In the genomic region with DNA sequence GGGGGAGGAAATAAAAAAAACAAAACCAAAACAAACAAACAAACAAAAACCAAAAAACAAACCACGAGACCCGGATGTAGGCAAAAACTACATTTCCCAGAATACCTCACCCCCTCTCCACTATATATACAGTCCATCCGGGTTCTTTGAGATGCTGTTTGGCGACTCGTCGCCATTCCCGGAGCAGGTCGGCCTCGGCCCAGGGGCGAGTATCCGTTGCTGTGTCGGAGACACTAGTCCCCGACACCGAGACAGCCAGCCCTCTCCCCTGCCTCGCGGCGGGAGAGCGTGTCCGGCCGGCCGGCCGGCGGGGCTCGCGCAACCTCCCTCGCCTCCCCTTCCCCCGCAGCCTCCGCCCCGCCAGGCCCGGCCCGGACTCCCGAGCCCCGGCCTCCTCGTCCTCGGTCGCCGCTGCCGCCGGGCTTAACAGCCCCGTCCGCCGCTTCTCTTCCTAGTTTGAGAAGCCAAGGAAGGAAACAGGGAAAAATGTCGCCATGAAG, we compare ENCODE assay signal across 8 cellular contexts. TPM values are rescaled to one million over a fixed set of nuclear protein-coding genes. Genes with fewer than 3 reads are reported as not detected.
DNase-seq lines count a peak whose midpoint lies in the region; ATAC-seq lines count a peak whose summit lies in the region.

Gene RNF10 (plus strand): TSS at position 154 of the 500 bp plus-strand sequence. CDS start 456 bp downstream, outside the sequence.

- H3K27ac ChIP-seq in Karpas-422 (ENCODE audit: low read length) = peak within 1 kb of the TSS; percentile 90

- DNase-seq in DMS114 treated with DMSO at 0.1 percent for 48 hours (lab: John Stamatoyannopoulos, UW; ENCODE audit: unreplicated experiment) (peak; percentile 94), Karpas-422 (peak; percentile 93), RPMI7951 (ENCODE audit: low read depth) (peak; percentile 82), fibroblast of gingiva (ENCODE audit: low read depth) (peak; percentile 83), myocyte (ENCODE audit: low read depth) (peak; percentile 95)
- peak; percentile 46 to 57 for DNase-seq in activated T-helper 1 cell treated with anti-CD3 and anti-CD28 coated beads, Interleukin-2, amount 50 U/mL, for 16 hours (ENCODE audit: low read depth in 1 of 2, low spot score in 1 of 2)
- peak; percentile 53 to 86 for DNase-seq in stimulated activated effector memory CD8-positive, alpha-beta T cell treated with anti-CD3 and anti-CD28 coated beads, Interleukin-12 subunit alpha, Interleukin-12 subunit beta, amount 100 ng/mL, for 72 hours (ENCODE audit: low spot score in 2 of 2)

- peaks cover 45% of the 10 kb centered on the region for H3K36me3 Mint-ChIP-seq in stimulated activated effector memory CD8-positive, alpha-beta T cell treated with anti-CD3 and anti-CD28 coated beads, Interleukin-12 subunit alpha, Interleukin-12 subunit beta, amount 100 ng/mL, for 72 hours

- H3K27me3 ChIP-seq in Karpas-422 (ENCODE audit: low read length) = no peaks in the 10 kb centered on the region

- H3K4me2 ChIP-seq in Karpas-422 (ENCODE audit: low read depth, low read length, poor library complexity, severe bottlenecking) = peak within 1 kb of the TSS; percentile 94

- peak; percentile 55 for ATAC-seq in GM21619 (IDR thresholded peaks at IDR 0.05; ENCODE audit: unreplicated experiment)
- ATAC-seq in stimulated activated effector memory CD8-positive, alpha-beta T cell treated with anti-CD3 and anti-CD28 coated beads, Interleukin-12 subunit alpha, Interleukin-12 subunit beta, amount 100 ng/mL, for 72 hours = peak; percentile 85

- H2AFZ ChIP-seq in Karpas-422 (ENCODE audit: low read length) = no peak within 1 kb of the TSS; the same call in 1 of the 2 replicates

- peak within 1 kb of the TSS; percentile 88 for H3K4me3 Mint-ChIP-seq in stimulated activated effector memory CD8-positive, alpha-beta T cell treated with anti-CD3 and anti-CD28 coated beads, Interleukin-12 subunit alpha, Interleukin-12 subunit beta, amount 100 ng/mL, for 72 hours

- peak within 1 kb of the TSS; percentile 98 for H3K27ac Mint-ChIP-seq in stimulated activated effector memory CD8-positive, alpha-beta T cell treated with anti-CD3 and anti-CD28 coated beads, Interleukin-12 subunit alpha, Interleukin-12 subunit beta, amount 100 ng/mL, for 72 hours

- H4K20me1 ChIP-seq in Karpas-422 (ENCODE audit: insufficient read depth, low read depth, low read length) = peaks cover 14% of the 10 kb centered on the region; the same call in 1 of the 2 replicates

- H3K9me3 Mint-ChIP-seq in stimulated activated effector memory CD8-positive, alpha-beta T cell treated with anti-CD3 and anti-CD28 coated beads, Interleukin-12 subunit alpha, Interleukin-12 subunit beta, amount 100 ng/mL, for 72 hours = no peaks in the 10 kb centered on the region

- H3K36me3 ChIP-seq in Karpas-422 (ENCODE audit: insufficient read depth, low read length) = peaks cover 20% of the 10 kb centered on the region; the same call in 1 of the 2 replicates

- H3K9ac ChIP-seq in Karpas-422 (ENCODE audit: low read length) = peak within 1 kb of the TSS; percentile 84

- H3K9me2 ChIP-seq in Karpas-422 (replicated peaks; ENCODE audit: insufficient read depth, low read length) = no peaks in the 10 kb centered on the region

- H3K4me3 ChIP-seq in Karpas-422 (ENCODE audit: low read length) = peak within 1 kb of the TSS; percentile 89

- H3K4me1 Mint-ChIP-seq in stimulated activated effector memory CD8-positive, alpha-beta T cell treated with anti-CD3 and anti-CD28 coated beads, Interleukin-12 subunit alpha, Interleukin-12 subunit beta, amount 100 ng/mL, for 72 hours = peaks cover 41% of the 10 kb centered on the region

- H3K9me3 ChIP-seq in Karpas-422 (ENCODE audit: low read length) = no peaks in the 10 kb centered on the region

- peaks cover 56% of the 10 kb centered on the region for H3K4me1 ChIP-seq in Karpas-422 (ENCODE audit: low read length)

- H3K79me2 ChIP-seq in Karpas-422 (ENCODE audit: low read length) = peaks cover 49% of the 10 kb centered on the region

RNA-seq across cellular contexts. Expression of gene RNF10, which starts in this region (rescaled TPM):
- 59.8 and 65.5 TPM in 2 replicates for total RNA-seq in Karpas-422 (2014; rRNA removed; shearing (Covaris generic); ENCODE audit: low replicate concordance)
- total RNA-seq in RPMI7951 (2014; rRNA removed; shearing (Covaris generic)) = 60.8 and 74.8 TPM in 2 replicates
- total RNA-seq in myocyte = 89.2 and 109 TPM in 2 replicates
- 229 TPM for polyA plus RNA-seq in myocyte (2012)

Comparison
In these comparisons a context has a peak if more than half of its experiments do, and no peak if none do; other contexts are left out.
1. Peak in every context shown above with its lines: DNase-seq, ATAC-seq, H3K4me3 ChIP-seq and H3K27ac ChIP-seq.